8 cellular contexts compared by ENCODE assay signal in the genomic region with DNA sequence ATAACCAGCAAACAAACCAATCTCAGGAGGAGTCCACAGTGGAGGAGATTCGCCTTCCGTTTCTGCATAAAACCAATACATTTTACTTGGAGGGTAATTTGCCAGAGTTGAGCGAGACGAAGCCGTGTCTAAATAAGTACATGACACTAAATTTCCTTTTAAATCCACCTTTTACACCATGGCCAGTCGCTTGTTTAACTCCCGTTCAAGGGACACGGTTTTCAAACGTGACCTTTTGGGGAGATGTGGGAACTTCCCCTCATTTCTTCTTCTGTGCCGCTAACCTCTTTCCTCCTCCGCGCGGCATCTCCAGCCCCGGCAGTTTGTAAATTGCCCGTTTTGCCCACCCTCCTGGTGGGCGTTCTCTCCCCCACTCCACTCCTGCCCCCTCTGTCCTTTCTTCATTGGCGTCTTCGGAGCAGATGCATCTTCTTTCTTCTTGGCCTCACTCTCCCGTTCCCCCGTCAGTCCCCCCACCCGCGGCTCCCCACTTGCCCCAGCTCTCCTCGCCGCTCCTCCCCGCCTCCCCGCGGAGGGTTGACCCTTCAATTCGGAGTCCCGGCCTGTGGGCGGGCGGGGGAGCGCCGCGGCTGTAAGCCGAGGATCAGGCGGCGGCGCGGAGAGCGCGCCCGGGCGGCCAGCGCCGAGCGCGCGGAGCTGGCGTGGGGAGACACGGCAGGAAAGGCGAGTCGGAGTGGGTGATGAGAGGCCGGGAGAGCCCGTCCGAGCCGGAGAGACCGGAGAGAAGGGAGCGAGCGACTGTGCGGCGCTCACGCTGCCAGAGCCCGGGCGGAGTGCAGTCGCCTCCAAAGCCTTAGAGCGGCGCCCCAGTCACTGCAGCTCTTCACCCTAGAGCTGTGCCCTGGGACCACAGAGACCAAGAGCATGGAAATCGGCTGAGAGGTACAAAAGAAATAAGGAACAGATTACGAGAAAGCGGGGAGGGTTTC. TPM values are rescaled to one million over a fixed set of nuclear protein-coding genes. Genes with fewer than 3 reads are reported as not detected.
DNase-seq lines count a peak whose midpoint lies in the region; ATAC-seq, FAIRE-seq and TF ChIP-seq lines count a peak whose summit lies in the region.

Gene NLGN1, plus strand, starts transcription at position 584 of the 950 bp plus-strand sequence.

- H3K36me3 Mint-ChIP-seq in T-cell = no peaks in the 10 kb centered on the region

- no peaks in the 10 kb centered on the region for H3K9me1 ChIP-seq in endothelial cell of umbilical vein (replicated peaks; ENCODE audit: control insufficient read depth, extremely low read depth, insufficient read depth, low read length)

- H3K9me3 ChIP-seq in endothelial cell of umbilical vein (replicated peaks; ENCODE audit: control insufficient read depth, insufficient read depth, low read length) (no peaks in the 10 kb centered on the region), subcutaneous abdominal adipose tissue (ENCODE audit: control insufficient read depth in 5 of 5, low read length in 5 of 5) (no peaks in the 10 kb centered on the region)

- peak; percentile 78 for FAIRE-seq in endothelial cell of umbilical vein (lab: Jason Lieb, UNC)

- H3K27me3 ChIP-seq in endothelial cell of umbilical vein (ENCODE audit: control insufficient read depth in 2 of 2, insufficient read depth in 2 of 2, low read length in 2 of 2) = no peaks in the 10 kb centered on the region
- H3K27me3 ChIP-seq in subcutaneous abdominal adipose tissue (ENCODE audit: control insufficient read depth in 5 of 5, insufficient read depth in 4 of 5, low read length in 5 of 5) = no peaks in the 10 kb centered on the region

- peaks cover 30% of the 10 kb centered on the region for H3K4me1 ChIP-seq in endothelial cell of umbilical vein (ENCODE audit: control insufficient read depth, extremely low read depth, insufficient read depth, low read length)
- peaks cover 0 to 42% (median 38%) of the 10 kb centered on the region in 5 donors for H3K4me1 ChIP-seq in subcutaneous abdominal adipose tissue (ENCODE audit: control insufficient read depth in 5 of 5, insufficient read depth in 5 of 5, low read length in 5 of 5)

- H3K9ac ChIP-seq in endothelial cell of umbilical vein (replicated peaks; ENCODE audit: extremely low read depth, insufficient read depth, low read length) (peak within 1 kb of the TSS; percentile 85), subcutaneous abdominal adipose tissue (ENCODE audit: low read length in 5 of 5) (peak within 1 kb of the TSS; percentile 60 to 88 (median 77))

- H4K20me1 ChIP-seq in endothelial cell of umbilical vein (replicated peaks; ENCODE audit: control insufficient read depth, extremely low read depth, insufficient read depth, low read length) = no peaks in the 10 kb centered on the region

- no peak for TF ChIP-seq POLR2A in endothelial cell of umbilical vein (IDR thresholded peaks at IDR 0.05; ENCODE audit: low read depth, low read length)

- intact Hi-C loops in endothelial cell of umbilical vein (cut with micrococcal nuclease) = loop anchor here (2.0 to 5.0 kb wide), 5 partner anchors 155 to 1043 kb away; no protein-coding TSS in a partner anchor

- H3K4me3 ChIP-seq in endothelial cell of umbilical vein (replicated peaks in 1 of 3; ENCODE audit: insufficient read depth in 1 of 3, low read depth in 1 of 3, low read length in 3 of 3) = peak within 1 kb of the TSS; percentile 80 to 100 (median 96)
- peak within 1 kb of the TSS; percentile 79 to 91 (median 86) for H3K4me3 ChIP-seq in subcutaneous abdominal adipose tissue (ENCODE audit: low read depth in 1 of 5, low read length in 5 of 5)

- no peaks in the 10 kb centered on the region for H3K9me3 Mint-ChIP-seq in T-cell

- POLR2A ChIA-PET in T-cell (lab: Charles Lee) = no interaction called here
- POLR2A ChIA-PET in endothelial cell of umbilical vein (lab: Charles Lee) = interaction anchor here (1.2 kb wide), 1 partner anchor 348 kb away, joined by 3 read pairs; no protein-coding TSS in a partner anchor

- H3K27me3 Mint-ChIP-seq in T-cell = peaks cover 52 to 64% of the 10 kb centered on the region in 2 donors

- peak within 1 kb of the TSS; percentile 93 for H2AFZ ChIP-seq in endothelial cell of umbilical vein (ENCODE audit: low read depth, low read length)

- ATAC-seq in T-cell (replicated peaks in 1 of 4) (no peak), GM18858 (IDR thresholded peaks at IDR 0.05; ENCODE audit: unreplicated experiment) (no peak)

- DNase-seq in Caki2 (ENCODE audit: low read depth) (peak; percentile 84), LHCN-M2 (ENCODE audit: low read depth) (peak; percentile 49), T-cell (no peak), endothelial cell of umbilical vein (ENCODE audit: low read depth, low spot score) (peak; percentile 89), medulla oblongata (ENCODE audit: extremely low spot score) (peak; percentile 84), GF-D8 (lab: John Stamatoyannopoulos, UW) (no peak)

- BruUV-seq in endothelial cell of umbilical vein (replicated peaks; lab: Mats Ljungman, UMichigan) = no TSS peak

- H3K4me2 ChIP-seq in endothelial cell of umbilical vein (ENCODE audit: insufficient read depth, low read length) = peak within 1 kb of the TSS; percentile 97

- peak; percentile 16 to 47 for TF ChIP-seq CTCF in endothelial cell of umbilical vein (IDR thresholded peaks at IDR 0.05; ENCODE audit: extremely low read depth in 1 of 2, insufficient read depth in 1 of 2, low read depth in 1 of 2, low read length in 2 of 2)

- CTCF ChIA-PET in T-cell (lab: Charles Lee) = interaction anchor here in 1 of 2 donors (0.6 kb wide), 1 partner anchor 13 kb away, joined by 6 read pairs; no protein-coding TSS in a partner anchor
- CTCF ChIA-PET in endothelial cell of umbilical vein (lab: Charles Lee) = interaction anchor here (0.7 to 4.0 kb wide), 8 partner anchors 14 to 1044 kb away, joined by 3 to 22 read pairs (median 6); no protein-coding TSS in a partner anchor

- H3K36me3 ChIP-seq in endothelial cell of umbilical vein (ENCODE audit: control insufficient read depth in 2 of 2, extremely low read depth in 1 of 2, insufficient read depth in 2 of 2, low read length in 2 of 2) (no peaks in the 10 kb centered on the region), subcutaneous abdominal adipose tissue (ENCODE audit: control insufficient read depth in 5 of 5, insufficient read depth in 5 of 5, low read length in 5 of 5) (no peaks in the 10 kb centered on the region)

- dilution Hi-C loops in endothelial cell of umbilical vein (cut with MboI; ENCODE audit: extremely low pct_ligation_motif_present, low sequenced_read_pairs) = no loop called here

- no peak within 1 kb of the TSS for H3K27ac Mint-ChIP-seq in T-cell

- H3K27ac ChIP-seq in endothelial cell of umbilical vein (ENCODE audit: insufficient read depth, low read depth, low read length) (peak within 1 kb of the TSS; percentile 69), subcutaneous abdominal adipose tissue (ENCODE audit: low read depth, low read length) (peak within 1 kb of the TSS; percentile 93)

- H3K4me1 Mint-ChIP-seq in T-cell = peaks cover 29 to 40% (median 31%) of the 10 kb centered on the region in 3 donors

- peak within 1 kb of the TSS; percentile 47 to 72 (median 64) for H3K4me3 Mint-ChIP-seq in T-cell

- H3K79me2 ChIP-seq in endothelial cell of umbilical vein (ENCODE audit: control insufficient read depth, insufficient read depth, low read length) = peaks cover 50% of the 10 kb centered on the region

- in situ Hi-C loops in Caki2 (cut with HindIII; ENCODE audit: low pct_unique_long_range_greater_than_20kb, low sequenced_read_pairs) = no loop called here

TF ChIP-seq in endothelial cell of umbilical vein, 7 proteins besides CTCF, POLR2A, EP300 and RAD21:
- TF ChIP-seq, protein P1, sequence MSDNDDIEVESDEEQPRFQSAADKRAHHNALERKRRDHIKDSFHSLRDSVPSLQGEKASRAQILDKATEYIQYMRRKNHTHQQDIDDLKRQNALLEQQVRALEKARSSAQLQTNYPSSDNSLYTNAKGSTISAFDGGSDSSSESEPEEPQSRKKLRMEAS (IDR thresholded peaks at IDR 0.05; ENCODE audit: insufficient read depth, insufficient read length) = no peak
- TF ChIP-seq MYC (IDR thresholded peaks at IDR 0.05; ENCODE audit: low read depth, low read length) (no peak), GATA2 (IDR thresholded peaks at IDR 0.05; ENCODE audit: insufficient read depth, insufficient read length, low read depth, low read length) (no peak), EZH2 (IDR thresholded peaks at IDR 0.05; ENCODE audit: borderline replicate concordance, low read depth, low read length, severe bottlenecking) (no peak), FOS (IDR thresholded peaks at IDR 0.05; ENCODE audit: borderline replicate concordance, insufficient read depth, low read length) (no peak), POLR2AphosphoS5 (IDR thresholded peaks at IDR 0.05; ENCODE audit: insufficient read depth, low read depth, low read length) (no peak), JUN (IDR thresholded peaks at IDR 0.05; ENCODE audit: borderline replicate concordance, insufficient read depth, insufficient read length, low read depth) (no peak)

RNA-seq across cellular contexts. Expression of gene NLGN1, which starts in this region (rescaled TPM):
- 2.0 and 8.6 TPM in 2 replicates for total RNA-seq in Caki2 (2014; rRNA removed; shearing (Covaris generic); ENCODE audit: low replicate concordance)
- total RNA-seq in LHCN-M2 (2014; rRNA removed) (0.26 TPM in 1 of 2 replicates, not detected in the other), T-cell (under 1 TPM in 1 of 5 donors, not detected in 4; 0.18 TPM), endothelial cell of umbilical vein (16.3 and 18.1 TPM in 2 replicates)
- polyA plus RNA-seq in LHCN-M2 (2012) = not detected
- polyA plus RNA-seq in endothelial cell of umbilical vein = 7.9 and 8.1 TPM in 2 replicates
- polyA plus RNA-seq in endothelial cell of umbilical vein (2011; cell fraction: cytosol; rRNA removed) = 6.1 and 7.4 TPM in 2 replicates
- polyA plus RNA-seq in endothelial cell of umbilical vein (2011; cell fraction: nucleus; rRNA removed) = 13.4 and 13.9 TPM in 2 replicates
- polyA plus RNA-seq in endothelial cell of umbilical vein (2012) = 12.8 and 22.1 TPM in 2 replicates
- 45.8 and 48.5 TPM in 2 replicates for polyA minus RNA-seq in endothelial cell of umbilical vein
- not detected for polyA minus RNA-seq in endothelial cell of umbilical vein (2011; cell fraction: cytosol; rRNA and poly(A)+ RNA removed)
- polyA minus RNA-seq in endothelial cell of umbilical vein (2011; cell fraction: nucleus; rRNA and poly(A)+ RNA removed) = 97.0 and 130 TPM in 2 replicates

Comparison
In these comparisons a context has a peak if more than half of its experiments do, and no peak if none do; other contexts are left out.
1. Peak in DNase-seq in LHCN-M2; RNA of the gene not detected or under 1 TPM.
2. DNase-seq: peak in Caki2 (single experiment), endothelial cell of umbilical vein (single experiment) and medulla oblongata (single experiment); none in T-cell (0 of 34) and GF-D8 (single experiment).